8 cellular contexts compared by ENCODE assay signal in genomic region chr2:96304606-96305005, GRCh38. TPM values are rescaled to one million over a fixed set of nuclear protein-coding genes. Genes with fewer than 3 reads are reported as not detected.
DNase-seq lines count a peak whose midpoint lies in the region; ATAC-seq and TF ChIP-seq lines count a peak whose summit lies in the region.

No MANE protein-coding gene starts in this region.

- no peaks in the 10 kb centered on the region for H3K9me3 Mint-ChIP-seq in activated CD4-positive, alpha-beta T cell treated with anti-CD3 and anti-CD28 coated beads, Interleukin-2, amount 10 ng/mL, durations not matched to agents 24 days and 14 days
- H3K9me3 Mint-ChIP-seq in activated naive CD8-positive, alpha-beta T cell (ENCODE audit: low read depth), result no peaks in the 10 kb centered on the region

- H3K27ac ChIP-seq in thoracic aorta, result no peak overlapping the region

- no peaks in the 10 kb centered on the region for H3K27me3 ChIP-seq in kidney epithelial cell (ENCODE audit: control insufficient read depth, insufficient read depth, low read length)
- H3K27me3 ChIP-seq in thoracic aorta (replicated peaks; ENCODE audit: insufficient read depth), result no peaks in the 10 kb centered on the region

- DNase-seq in activated CD4-positive, alpha-beta T cell treated with anti-CD3 and anti-CD28 coated beads, Interleukin-2, amount 10 ng/mL, durations not matched to agents 24 days and 14 days, result no peak
- no peak for DNase-seq in activated CD4-positive, alpha-beta T cell treated with anti-CD3 and anti-CD28 coated beads for 48 hours
- DNase-seq in kidney epithelial cell (ENCODE audit: low read depth) (no peak), thoracic aorta (ENCODE audit: low spot score) (no peak), SKM-1 (lab: John Stamatoyannopoulos, UW; ENCODE audit: unreplicated experiment) (no peak), NK-92 (lab: John Stamatoyannopoulos, UW; ENCODE audit: unreplicated experiment) (no peak), KBM-7 (no peak)

- in situ Hi-C loops in KBM-7 (cut with MboI; ENCODE audit: low pct_unique_long_range_greater_than_20kb, low sequenced_read_pairs), result no loop called here

- ATAC-seq in thoracic aorta (ENCODE audit: insufficient number of reproducible peaks, low FRiP score, low read depth), result no peak

- peaks cover 64% of the 10 kb centered on the region for H3K36me3 Mint-ChIP-seq in activated CD4-positive, alpha-beta T cell treated with anti-CD3 and anti-CD28 coated beads, Interleukin-2, amount 10 ng/mL, durations not matched to agents 24 days and 14 days (ENCODE audit: low read depth)
- peaks cover 19% of the 10 kb centered on the region for H3K36me3 Mint-ChIP-seq in activated naive CD8-positive, alpha-beta T cell

- TF ChIP-seq CTCF in kidney epithelial cell (IDR thresholded peaks at IDR 0.05; ENCODE audit: insufficient read depth, low read length, poor library complexity, severe bottlenecking), result no peak
- no peak for TF ChIP-seq CTCF in thoracic aorta (IDR thresholded peaks at IDR 0.05)

- H3K36me3 ChIP-seq in kidney epithelial cell (ENCODE audit: control insufficient read depth, insufficient read depth, low read length) (peaks cover 6% of the 10 kb centered on the region), thoracic aorta (peaks cover 37% of the 10 kb centered on the region)

- H3K4me3 ChIP-seq in kidney epithelial cell (ENCODE audit: low read depth, low read length), result peak overlapping the region; percentile 73
- peak overlapping the region; percentile 90 for H3K4me3 ChIP-seq in thoracic aorta

- H3K4me1 ChIP-seq in thoracic aorta (ENCODE audit: control insufficient read depth in 1 of 2, low read depth in 2 of 2), result peaks cover 9 to 17% of the 10 kb centered on the region in 2 donors

- intact Hi-C loops in activated CD4-positive, alpha-beta T cell treated with anti-CD3 and anti-CD28 coated beads, Interleukin-2, amount 10 ng/mL, durations not matched to agents 24 days and 14 days (cut with micrococcal nuclease), result loop anchor here (1.0 kb wide), 5 partner anchors 17 to 205 kb away; partner anchors contain the start of genes CIAO1 and ITPRIPL1

- H3K4me3 Mint-ChIP-seq in activated CD4-positive, alpha-beta T cell treated with anti-CD3 and anti-CD28 coated beads, Interleukin-2, amount 10 ng/mL, durations not matched to agents 24 days and 14 days, result peak overlapping the region; percentile 100
- H3K4me3 Mint-ChIP-seq in activated naive CD8-positive, alpha-beta T cell, result peak overlapping the region; percentile 100

- H3K27me3 Mint-ChIP-seq in activated CD4-positive, alpha-beta T cell treated with anti-CD3 and anti-CD28 coated beads, Interleukin-2, amount 10 ng/mL, durations not matched to agents 24 days and 14 days, result no peaks in the 10 kb centered on the region
- no peaks in the 10 kb centered on the region for H3K27me3 Mint-ChIP-seq in activated naive CD8-positive, alpha-beta T cell

- H3K9me3 ChIP-seq in thoracic aorta, result no peaks in the 10 kb centered on the region

- peaks cover 51% of the 10 kb centered on the region for H3K4me1 Mint-ChIP-seq in activated CD4-positive, alpha-beta T cell treated with anti-CD3 and anti-CD28 coated beads, Interleukin-2, amount 10 ng/mL, durations not matched to agents 24 days and 14 days
- H3K4me1 Mint-ChIP-seq in activated naive CD8-positive, alpha-beta T cell (ENCODE audit: low read depth), result peaks cover 53% of the 10 kb centered on the region

- peak overlapping the region; percentile 99 for H3K27ac Mint-ChIP-seq in activated CD4-positive, alpha-beta T cell treated with anti-CD3 and anti-CD28 coated beads, Interleukin-2, amount 10 ng/mL, durations not matched to agents 24 days and 14 days
- H3K27ac Mint-ChIP-seq in activated naive CD8-positive, alpha-beta T cell, result peak overlapping the region; percentile 99

RNA-seq across cellular contexts. Expression of gene SNRNP200, which starts 0.7 kb away (rescaled TPM):
- total RNA-seq in activated CD4-positive, alpha-beta T cell treated with anti-CD3 and anti-CD28 coated beads, Interleukin-2, amount 10 ng/mL, durations not matched to agents 24 days and 14 days, result 197 and 203 TPM in 2 replicates
- 104 and 124 TPM in 2 replicates for total RNA-seq in kidney epithelial cell
- 10 to 100 TPM; 77.2 to 85.6 TPM for total RNA-seq in thoracic aorta

RNA-seq across cellular contexts. Expression of gene ITPRIPL1, which starts 20.5 kb away (rescaled TPM):
- 51.4 and 53.9 TPM in 2 replicates for total RNA-seq in activated CD4-positive, alpha-beta T cell treated with anti-CD3 and anti-CD28 coated beads, Interleukin-2, amount 10 ng/mL, durations not matched to agents 24 days and 14 days
- total RNA-seq in kidney epithelial cell (5.1 and 5.5 TPM in 2 replicates), thoracic aorta (1 to 10 TPM in 1 of 2 donors, under 1 TPM in 1; 0.63 to 1.6 TPM)

RNA-seq across cellular contexts. Expression of gene NCAPH, which starts 31.0 kb away (rescaled TPM):
- 59.0 and 62.2 TPM in 2 replicates for total RNA-seq in activated CD4-positive, alpha-beta T cell treated with anti-CD3 and anti-CD28 coated beads, Interleukin-2, amount 10 ng/mL, durations not matched to agents 24 days and 14 days
- total RNA-seq in kidney epithelial cell (3.1 and 4.1 TPM in 2 replicates), thoracic aorta (1 to 10 TPM in 1 of 2 donors, not detected in 1; 1.3 TPM)

RNA-seq across cellular contexts. Expression of gene CIAO1, which starts 38.6 kb away (rescaled TPM):
- 105 and 110 TPM in 2 replicates for total RNA-seq in activated CD4-positive, alpha-beta T cell treated with anti-CD3 and anti-CD28 coated beads, Interleukin-2, amount 10 ng/mL, durations not matched to agents 24 days and 14 days
- 73.7 and 114 TPM in 2 replicates for total RNA-seq in kidney epithelial cell
- 100 to 1,000 TPM; 115 to 123 TPM for total RNA-seq in thoracic aorta

RNA-seq across cellular contexts. Expression of gene TMEM127, which starts 38.8 kb away (rescaled TPM):
- 31.6 and 33.1 TPM in 2 replicates for total RNA-seq in activated CD4-positive, alpha-beta T cell treated with anti-CD3 and anti-CD28 coated beads, Interleukin-2, amount 10 ng/mL, durations not matched to agents 24 days and 14 days
- total RNA-seq in kidney epithelial cell, result 54.9 and 63.5 TPM in 2 replicates
- total RNA-seq in thoracic aorta, result 10 to 100 TPM; 50.8 to 52.4 TPM

Comparison
In these comparisons a context has a peak if more than half of its experiments do, and no peak if none do; other contexts are left out.
1. RNA of gene NCAPH, which starts 31.0 kb away (total RNA-seq): 59.0 to 62.2 TPM in activated CD4-positive, alpha-beta T cell treated with anti-CD3 and anti-CD28 coated beads, Interleukin-2, amount 10 ng/mL, durations not matched to agents 24 days and 14 days; 3.1 to 4.1 TPM in kidney epithelial cell and 1.3 TPM in thoracic aorta; every median in the first group is over 10 times any median in the second.